Comparison of ENCODE assay signal across 30 cellular contexts in the genomic region with DNA sequence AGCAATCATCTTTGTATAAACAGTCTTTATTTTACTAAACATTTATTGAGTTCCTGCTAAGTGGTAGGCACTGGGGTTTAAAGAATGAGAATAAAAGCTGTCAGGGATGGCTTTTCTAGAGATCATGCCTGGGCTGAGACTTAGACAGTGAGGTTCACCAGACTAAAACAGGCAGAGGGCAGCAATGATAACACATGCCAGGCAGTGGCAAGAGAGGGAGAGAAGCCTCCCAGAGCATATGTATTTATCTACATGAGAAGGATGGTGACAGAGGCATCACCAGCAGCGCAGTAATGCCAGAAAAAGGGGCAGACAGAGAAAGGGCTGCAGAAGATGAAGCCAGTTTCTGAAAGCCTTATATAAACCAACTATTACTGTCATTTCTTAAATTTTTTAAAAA.
"Had no signal": no experiment of that assay in that cellular context is flagged by ENCODE, and none has a peak within 500 bp of the region (broad histone marks: within the 10 kb centered on the region; RNA-seq: fewer than 3 reads in every experiment).

No MANE protein-coding gene starts in this region.

- H3K36me3 Mint-ChIP-seq: activated naive CD4-positive, alpha-beta T cell treated with anti-CD3 and anti-CD28 coated beads, Interleukin-2, amount 10 ng/mL, durations not matched to agents 7 days and 5 days; activated naive CD4-positive, alpha-beta T cell treated with anti-CD3 and anti-CD28 coated beads, Interleukin-2, amount 50 U/mL, for 72 hours had no signal

- H3K4me1 ChIP-seq: foreskin keratinocyte, gastrocnemius medialis, heart left ventricle had no signal

- H3K4me3 ChIP-seq: esophagus muscularis mucosa, gastrocnemius medialis, heart left ventricle had no signal

- H3K27me3 ChIP-seq: brain microvascular endothelial cell, esophagus muscularis mucosa, gastrocnemius medialis had no signal

- H3K4me3 Mint-ChIP-seq: activated CD4-positive, alpha-beta memory T cell treated with anti-CD3 and anti-CD28 coated beads, Interleukin-2, amount 10 ng/mL, durations not matched to agents 7 days and 5 days; activated CD4-positive, alpha-beta T cell treated with anti-CD3 and anti-CD28 coated beads, Interleukin-2, amount 10 ng/mL, durations not matched to agents 7 days and 5 days; activated naive CD4-positive, alpha-beta T cell treated with anti-CD3 and anti-CD28 coated beads, Interleukin-2, amount 10 ng/mL, durations not matched to agents 7 days and 5 days; activated T-cell treated with anti-CD3 and anti-CD28 coated beads, Interleukin-2, amount 50 U/mL, for 24 hours; activated T-cell treated with anti-CD3 and anti-CD28 coated beads, Interleukin-2, amount 50 U/mL, for 72 hours; effector memory CD8-positive, alpha-beta T cell; T-helper 17 cell; T-helper 2 cell treated with Interferon-gamma antibody and Interleukin-4, amounts not matched to agents 5 μg/mL and 100 μg/mL, for 36 hours had no signal

- H3K27me3 Mint-ChIP-seq: activated CD4-positive, alpha-beta T cell treated with anti-CD3 and anti-CD28 coated beads, Interleukin-2, amount 10 ng/mL, durations not matched to agents 7 days and 5 days; activated T-cell treated with anti-CD3 and anti-CD28 coated beads, Interleukin-2, amount 50 U/mL, for 24 hours had no signal

- ATAC-seq: activated naive CD4-positive, alpha-beta T cell treated with anti-CD3 and anti-CD28 coated beads, Interleukin-2, amount 50 U/mL, for 72 hours; activated T-cell treated with anti-CD3 and anti-CD28 coated beads, Interleukin-2, amount 50 U/mL, for 72 hours; effector memory CD8-positive, alpha-beta T cell; foreskin keratinocyte; gastrocnemius medialis; T-helper 17 cell had no signal

- H3K4me1 Mint-ChIP-seq: activated CD4-positive, alpha-beta memory T cell treated with anti-CD3 and anti-CD28 coated beads, Interleukin-2, amount 10 ng/mL, durations not matched to agents 7 days and 5 days; activated CD4-positive, alpha-beta T cell treated with anti-CD3 and anti-CD28 coated beads, Interleukin-2, amount 10 ng/mL, durations not matched to agents 7 days and 5 days; activated naive CD4-positive, alpha-beta T cell treated with anti-CD3 and anti-CD28 coated beads, Interleukin-2, amount 10 ng/mL, durations not matched to agents 7 days and 5 days; T-helper 17 cell had no signal

- H3K36me3 ChIP-seq: brain microvascular endothelial cell, esophagus muscularis mucosa, gastrocnemius medialis, heart left ventricle had no signal

- H3K9me3 Mint-ChIP-seq: activated CD4-positive, alpha-beta memory T cell treated with anti-CD3 and anti-CD28 coated beads, Interleukin-2, amount 10 ng/mL, durations not matched to agents 7 days and 5 days; activated CD4-positive, alpha-beta T cell treated with anti-CD3 and anti-CD28 coated beads, Interleukin-2, amount 10 ng/mL, durations not matched to agents 7 days and 5 days; activated naive CD4-positive, alpha-beta T cell treated with anti-CD3 and anti-CD28 coated beads, Interleukin-2, amount 10 ng/mL, durations not matched to agents 7 days and 5 days; activated naive CD4-positive, alpha-beta T cell treated with anti-CD3 and anti-CD28 coated beads, Interleukin-2, amount 50 U/mL, for 72 hours; activated T-cell treated with anti-CD3 and anti-CD28 coated beads, Interleukin-2, amount 50 U/mL, for 24 hours; activated T-cell treated with anti-CD3 and anti-CD28 coated beads, Interleukin-2, amount 50 U/mL, for 72 hours; effector memory CD8-positive, alpha-beta T cell; T-helper 2 cell treated with Interferon-gamma antibody and Interleukin-4, amounts not matched to agents 5 μg/mL and 100 μg/mL, for 36 hours had no signal

- DNase-seq: activated CD4-positive, alpha-beta memory T cell treated with anti-CD3 and anti-CD28 coated beads, Interleukin-2, amount 10 ng/mL, durations not matched to agents 7 days and 5 days; activated CD4-positive, alpha-beta T cell treated with anti-CD3 and anti-CD28 coated beads for 1 hour; activated CD4-positive, alpha-beta T cell treated with anti-CD3 and anti-CD28 coated beads for 4 hours; activated CD4-positive, alpha-beta T cell treated with anti-CD3 and anti-CD28 coated beads, Interleukin-2, amount 10 ng/mL, durations not matched to agents 7 days and 5 days; activated CD4-positive, alpha-beta T cell treated with anti-CD3 and anti-CD28 coated beads, Interleukin-2, amount 50 U/mL, for 4 hours; activated CD8-positive, alpha-beta memory T cell treated with anti-CD3 and anti-CD28 coated beads, Interleukin-2, amount 50 U/mL, for 48 hours; activated gamma-delta T cell; activated naive CD4-positive, alpha-beta T cell; activated naive CD4-positive, alpha-beta T cell treated with anti-CD3 and anti-CD28 coated beads, Interleukin-2, amount 10 ng/mL, durations not matched to agents 7 days and 5 days; activated T-cell treated with anti-CD3 and anti-CD28 coated beads for 4 hours; activated T-cell treated with anti-CD3 and anti-CD28 coated beads, Interleukin-2, amount 50 U/mL, for 24 hours; activated T-cell treated with anti-CD3 and anti-CD28 coated beads, Interleukin-2, amount 50 U/mL, for 72 hours; amniotic stem cell; anterior cingulate cortex; brain microvascular endothelial cell; caudate nucleus; cortex of kidney; dermis blood vessel endothelial cell; effector CD4-positive, alpha-beta T cell; effector memory CD8-positive, alpha-beta T cell; erythroblast; gastrocnemius medialis; glutamatergic neuron; heart left ventricle; T-helper 17 cell; T1000 had no signal

- H3K9me3 ChIP-seq: esophagus muscularis mucosa, gastrocnemius medialis, heart left ventricle had no signal

- H3K27ac Mint-ChIP-seq: activated CD4-positive, alpha-beta memory T cell treated with anti-CD3 and anti-CD28 coated beads, Interleukin-2, amount 10 ng/mL, durations not matched to agents 7 days and 5 days; activated CD4-positive, alpha-beta T cell treated with anti-CD3 and anti-CD28 coated beads, Interleukin-2, amount 10 ng/mL, durations not matched to agents 7 days and 5 days; activated naive CD4-positive, alpha-beta T cell treated with anti-CD3 and anti-CD28 coated beads, Interleukin-2, amount 10 ng/mL, durations not matched to agents 7 days and 5 days; activated naive CD4-positive, alpha-beta T cell treated with anti-CD3 and anti-CD28 coated beads, Interleukin-2, amount 50 U/mL, for 72 hours; activated T-cell treated with anti-CD3 and anti-CD28 coated beads, Interleukin-2, amount 50 U/mL, for 24 hours; activated T-cell treated with anti-CD3 and anti-CD28 coated beads, Interleukin-2, amount 50 U/mL, for 72 hours; effector memory CD8-positive, alpha-beta T cell; T-helper 17 cell; T-helper 2 cell treated with Interferon-gamma antibody and Interleukin-4, amounts not matched to agents 5 μg/mL and 100 μg/mL, for 36 hours had no signal

- H3K27ac ChIP-seq: brain microvascular endothelial cell, esophagus muscularis mucosa, foreskin keratinocyte, gastrocnemius medialis, heart left ventricle had no signal
